ENCODE assay signal across 8 cellular contexts in the genomic region with DNA sequence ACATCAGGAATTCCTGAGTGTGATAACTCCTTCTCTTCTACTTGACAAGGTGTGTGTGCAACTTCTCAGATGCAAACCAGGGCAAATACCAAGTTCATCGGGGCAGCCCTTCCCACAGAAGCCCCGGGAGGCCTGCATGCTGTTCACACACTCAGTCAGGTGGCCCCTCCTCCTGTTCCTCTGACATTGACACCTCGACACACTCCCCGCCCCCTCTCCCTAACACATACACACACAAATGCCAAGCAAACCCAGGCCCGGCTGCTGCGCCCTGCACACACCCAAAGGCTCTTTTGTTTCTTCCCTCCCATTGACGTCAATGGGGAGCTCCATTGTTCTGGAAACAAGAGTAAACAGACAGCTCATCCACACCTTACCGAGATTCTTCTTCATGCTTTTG. TPM values are rescaled to one million over a fixed set of nuclear protein-coding genes. Genes with fewer than 3 reads are reported as not detected.
DNase-seq lines count a peak whose midpoint lies in the region; ATAC-seq, FAIRE-seq and TF ChIP-seq lines count a peak whose summit lies in the region.

No MANE protein-coding gene starts in this region.

- no peak overlapping the region for H3K4ac ChIP-seq in neuronal stem cell (ENCODE audit: low read length)

- no peak for TF ChIP-seq CTCF in endothelial cell of umbilical vein (IDR thresholded peaks at IDR 0.05; ENCODE audit: extremely low read depth in 1 of 2, insufficient read depth in 1 of 2, low read depth in 1 of 2, low read length in 2 of 2)

- intact Hi-C loops in activated CD4-positive, alpha-beta T cell treated with anti-CD3 and anti-CD28 coated beads for 36 hours (cut with DNase I, micrococcal nuclease) = no loop called here
- intact Hi-C loops in endothelial cell of umbilical vein (cut with micrococcal nuclease) = no loop called here

- H3K36me3 Mint-ChIP-seq in activated CD4-positive, alpha-beta T cell treated with anti-CD3 and anti-CD28 coated beads for 36 hours (ENCODE audit: low read depth) = no peaks in the 10 kb centered on the region

- no peak overlapping the region for H3K27ac ChIP-seq in endothelial cell of umbilical vein (ENCODE audit: insufficient read depth, low read depth, low read length)
- no peak overlapping the region for H3K27ac ChIP-seq in neuronal stem cell (replicated peaks; ENCODE audit: low read length)

- H3K4me1 ChIP-seq in endothelial cell of umbilical vein (ENCODE audit: control insufficient read depth, extremely low read depth, insufficient read depth, low read length) (peaks cover 14% of the 10 kb centered on the region), neuronal stem cell (ENCODE audit: control insufficient read depth in 2 of 2, insufficient read depth in 1 of 2, low read depth in 1 of 2, low read length in 2 of 2) (peaks cover 31 to 39% of the 10 kb centered on the region in 2 donors)

- no peak for FAIRE-seq in endothelial cell of umbilical vein (lab: Jason Lieb, UNC)

- TF ChIP-seq POLR2A in endothelial cell of umbilical vein (IDR thresholded peaks at IDR 0.05; ENCODE audit: low read depth, low read length) = no peak

- H3K14ac ChIP-seq in neuronal stem cell (ENCODE audit: low read length) = no peak overlapping the region

- peak; percentile 52 for DNase-seq in activated CD4-positive, alpha-beta T cell treated with anti-CD3 and anti-CD28 coated beads for 36 hours
- DNase-seq in activated CD4-positive, alpha-beta T cell treated with anti-CD3 and anti-CD28 coated beads for 1 hour = no peak
- DNase-seq in SW480 (ENCODE audit: low spot score) = peak; percentile 94
- DNase-seq in endothelial cell of umbilical vein (ENCODE audit: low read depth, low spot score) = peak; percentile 12
- no peak for DNase-seq in neuronal stem cell (ENCODE audit: low spot score)
- no peak for DNase-seq in NCI-H1092 treated with DMSO at 0.1 percent for 48 hours (lab: John Stamatoyannopoulos, UW)
- DNase-seq in NCI-H446 treated with DMSO at 0.1 percent for 48 hours (lab: John Stamatoyannopoulos, UW) = no peak

- no peaks in the 10 kb centered on the region for H3K9me1 ChIP-seq in endothelial cell of umbilical vein (replicated peaks; ENCODE audit: control insufficient read depth, extremely low read depth, insufficient read depth, low read length)

- H4K20me1 ChIP-seq in endothelial cell of umbilical vein (replicated peaks; ENCODE audit: control insufficient read depth, extremely low read depth, insufficient read depth, low read length) = no peaks in the 10 kb centered on the region

- no peak overlapping the region for H4K91ac ChIP-seq in neuronal stem cell (ENCODE audit: low read depth, low read length, poor library complexity)

- H2BK5ac ChIP-seq in neuronal stem cell (ENCODE audit: low read length) = no peak overlapping the region

- no peak overlapping the region for H4K8ac ChIP-seq in neuronal stem cell (ENCODE audit: low read depth, low read length)

- no peak for ATAC-seq in activated CD4-positive, alpha-beta T cell treated with anti-CD3 and anti-CD28 coated beads for 36 hours
- no peak for ATAC-seq in GM21390 (IDR thresholded peaks at IDR 0.05; ENCODE audit: unreplicated experiment)

- no peak overlapping the region for H3K4me2 ChIP-seq in endothelial cell of umbilical vein (ENCODE audit: insufficient read depth, low read length)
- no peak overlapping the region for H3K4me2 ChIP-seq in neuronal stem cell (ENCODE audit: insufficient read depth, low read length, poor library complexity, severe bottlenecking)

- H3K9me3 ChIP-seq in endothelial cell of umbilical vein (replicated peaks; ENCODE audit: control insufficient read depth, insufficient read depth, low read length) (no peaks in the 10 kb centered on the region), neuronal stem cell (replicated peaks in 1 of 2; ENCODE audit: control insufficient read depth in 2 of 2, insufficient read depth in 1 of 2, low read depth in 1 of 2, low read length in 2 of 2) (peaks cover 0 to 2% of the 10 kb centered on the region in 2 donors)

- BruUV-seq in endothelial cell of umbilical vein (replicated peaks; lab: Mats Ljungman, UMichigan) = no TSS peak

- H3K79me1 ChIP-seq in neuronal stem cell (ENCODE audit: low read depth, low read length) = no peaks in the 10 kb centered on the region

- H3K4me3 ChIP-seq in endothelial cell of umbilical vein (replicated peaks in 1 of 3; ENCODE audit: insufficient read depth in 1 of 3, low read depth in 1 of 3, low read length in 3 of 3) (no peak overlapping the region), neuronal stem cell (ENCODE audit: low read length in 2 of 2) (peak overlapping the region in 1 of 2 donors; percentile 90)

- H3K27me3 ChIP-seq in endothelial cell of umbilical vein (ENCODE audit: control insufficient read depth in 2 of 2, insufficient read depth in 2 of 2, low read length in 2 of 2) (no peaks in the 10 kb centered on the region), neuronal stem cell (ENCODE audit: control insufficient read depth in 3 of 3, insufficient read depth in 3 of 3, low read depth in 1 of 3, low read length in 3 of 3) (peaks cover 0 to 4% (median 0%) of the 10 kb centered on the region in 3 experiments)

- dilution Hi-C loops in endothelial cell of umbilical vein (cut with MboI; ENCODE audit: extremely low pct_ligation_motif_present, low sequenced_read_pairs) = no loop called here

- WGBS in neuronal stem cell (ENCODE audit: extremely low coverage in 2 of 2, insufficient read length in 2 of 2, insufficient replicate concordance in 1 of 2), 2 donors = no CpG with 5 or more reads among the region's 8 CpGs

- H3K36me3 ChIP-seq in endothelial cell of umbilical vein (ENCODE audit: control insufficient read depth in 2 of 2, extremely low read depth in 1 of 2, insufficient read depth in 2 of 2, low read length in 2 of 2) = no peaks in the 10 kb centered on the region
- H3K36me3 ChIP-seq in neuronal stem cell (replicated peaks in 1 of 2; ENCODE audit: control insufficient read depth in 2 of 2, insufficient read depth in 2 of 2, low read length in 2 of 2) = no peaks in the 10 kb centered on the region

- H3K4me3 Mint-ChIP-seq in activated CD4-positive, alpha-beta T cell treated with anti-CD3 and anti-CD28 coated beads for 36 hours = peak overlapping the region; percentile 74

- H2AFZ ChIP-seq in endothelial cell of umbilical vein (ENCODE audit: low read depth, low read length) = no peak overlapping the region
- peak overlapping the region; percentile 95 for H2AFZ ChIP-seq in neuronal stem cell (ENCODE audit: low read length)

- no peak overlapping the region for H2BK15ac ChIP-seq in neuronal stem cell (ENCODE audit: low read length)

- H3K18ac ChIP-seq in neuronal stem cell (ENCODE audit: low read length) = no peak overlapping the region

- H3K27ac Mint-ChIP-seq in activated CD4-positive, alpha-beta T cell treated with anti-CD3 and anti-CD28 coated beads for 36 hours = peak overlapping the region; percentile 82

- no peak overlapping the region for H2BK12ac ChIP-seq in neuronal stem cell (ENCODE audit: low read length)

- H2BK120ac ChIP-seq in neuronal stem cell (ENCODE audit: low read depth, low read length) = no peak overlapping the region

- H3K9me3 Mint-ChIP-seq in activated CD4-positive, alpha-beta T cell treated with anti-CD3 and anti-CD28 coated beads for 36 hours (ENCODE audit: low read depth) = no peaks in the 10 kb centered on the region

- H3K9ac ChIP-seq in endothelial cell of umbilical vein (replicated peaks; ENCODE audit: extremely low read depth, insufficient read depth, low read length) (no peak overlapping the region), neuronal stem cell (ENCODE audit: low read depth, low read length, poor library complexity) (no peak overlapping the region)

- H3K79me2 ChIP-seq in endothelial cell of umbilical vein (ENCODE audit: control insufficient read depth, insufficient read depth, low read length) = no peaks in the 10 kb centered on the region

- H3K23ac ChIP-seq in neuronal stem cell (ENCODE audit: low read depth, low read length, poor library complexity) = no peak overlapping the region

- CTCF ChIA-PET in activated CD4-positive, alpha-beta T cell treated with anti-CD3 and anti-CD28 coated beads for 36 hours (lab: Charles Lee) = interaction anchor here (0.6 to 1.2 kb wide), 3 partner anchors 14 to 442 kb away, joined by 3 to 4 read pairs (median 3); no protein-coding TSS in a partner anchor
- CTCF ChIA-PET in endothelial cell of umbilical vein (lab: Charles Lee) = interaction anchor here (0.5 to 6.4 kb wide), 5 partner anchors 15 to 436 kb away, joined by 3 to 39 read pairs (median 4); no protein-coding TSS in a partner anchor

- POLR2A ChIA-PET in activated CD4-positive, alpha-beta T cell treated with anti-CD3 and anti-CD28 coated beads for 36 hours (lab: Charles Lee) = interaction anchor here (1.1 kb wide), 2 partner anchors 149 to 229 kb away, joined by 3 to 4 read pairs; a partner anchor contains a TSS
- POLR2A ChIA-PET in endothelial cell of umbilical vein (lab: Charles Lee) = interaction anchor here (1.4 kb wide), 1 partner anchor 27 kb away, joined by 3 read pairs; no protein-coding TSS in a partner anchor

- H3K27me3 Mint-ChIP-seq in activated CD4-positive, alpha-beta T cell treated with anti-CD3 and anti-CD28 coated beads for 36 hours = no peaks in the 10 kb centered on the region

- peaks cover 28% of the 10 kb centered on the region for H3K4me1 Mint-ChIP-seq in activated CD4-positive, alpha-beta T cell treated with anti-CD3 and anti-CD28 coated beads for 36 hours

- no peak overlapping the region for H2AK5ac ChIP-seq in neuronal stem cell (ENCODE audit: low read depth, low read length)

RNA-seq across cellular contexts. Expression of a gene that starts 1.7 kb away (rescaled TPM):
- total RNA-seq in activated CD4-positive, alpha-beta T cell treated with anti-CD3 and anti-CD28 coated beads for 36 hours = 10 to 100 TPM; 12.2 to 13.5 TPM
- 3.3 and 3.8 TPM in 2 replicates for total RNA-seq in endothelial cell of umbilical vein
- polyA plus RNA-seq in endothelial cell of umbilical vein = 0.60 and 0.86 TPM in 2 replicates
- polyA plus RNA-seq in endothelial cell of umbilical vein (2011; cell fraction: cytosol; rRNA removed) = 0.86 and 1.1 TPM in 2 replicates
- polyA plus RNA-seq in endothelial cell of umbilical vein (2011; cell fraction: nucleus; rRNA removed) = 3.4 and 4.6 TPM in 2 replicates
- 1.3 and 1.7 TPM in 2 replicates for polyA plus RNA-seq in endothelial cell of umbilical vein (2012)
- polyA minus RNA-seq in endothelial cell of umbilical vein = 3.9 and 5.3 TPM in 2 replicates
- 3.7 TPM for polyA minus RNA-seq in endothelial cell of umbilical vein (2011; cell fraction: cytosol; rRNA and poly(A)+ RNA removed)
- 5.0 and 5.8 TPM in 2 replicates for polyA minus RNA-seq in endothelial cell of umbilical vein (2011; cell fraction: nucleus; rRNA and poly(A)+ RNA removed)
- polyA plus RNA-seq in neuronal stem cell (2013, experiment 1 of 2) = 2.4 TPM
- 2.6 TPM for polyA plus RNA-seq in neuronal stem cell (2013, experiment 2 of 2)

RNA-seq across cellular contexts. Expression of a gene that starts 30.2 kb away (rescaled TPM):
- total RNA-seq in activated CD4-positive, alpha-beta T cell treated with anti-CD3 and anti-CD28 coated beads for 36 hours = 1 to 10 TPM; 8.5 to 9.8 TPM
- 15.0 and 15.9 TPM in 2 replicates for total RNA-seq in endothelial cell of umbilical vein
- polyA plus RNA-seq in endothelial cell of umbilical vein = 2.1 and 3.4 TPM in 2 replicates
- 5.9 and 7.1 TPM in 2 replicates for polyA plus RNA-seq in endothelial cell of umbilical vein (2011; cell fraction: cytosol; rRNA removed)
- 7.8 and 9.8 TPM in 2 replicates for polyA plus RNA-seq in endothelial cell of umbilical vein (2011; cell fraction: nucleus; rRNA removed)
- polyA plus RNA-seq in endothelial cell of umbilical vein (2012) = 11.9 and 12.9 TPM in 2 replicates
- polyA minus RNA-seq in endothelial cell of umbilical vein = 4.5 and 7.2 TPM in 2 replicates
- polyA minus RNA-seq in endothelial cell of umbilical vein (2011; cell fraction: cytosol; rRNA and poly(A)+ RNA removed) = 3.9 TPM
- 4.9 and 5.8 TPM in 2 replicates for polyA minus RNA-seq in endothelial cell of umbilical vein (2011; cell fraction: nucleus; rRNA and poly(A)+ RNA removed)
- polyA plus RNA-seq in neuronal stem cell (2013, experiment 1 of 2) = 13.8 TPM
- 14.5 TPM for polyA plus RNA-seq in neuronal stem cell (2013, experiment 2 of 2)

RNA-seq across cellular contexts. Expression of a gene that starts 50.2 kb away (rescaled TPM):
- 1 to 10 TPM; 1.8 to 4.0 TPM for total RNA-seq in activated CD4-positive, alpha-beta T cell treated with anti-CD3 and anti-CD28 coated beads for 36 hours
- 5.1 and 5.4 TPM in 2 replicates for total RNA-seq in endothelial cell of umbilical vein
- 2.2 and 4.3 TPM in 2 replicates for polyA plus RNA-seq in endothelial cell of umbilical vein
- 1.9 and 2.1 TPM in 2 replicates for polyA plus RNA-seq in endothelial cell of umbilical vein (2011; cell fraction: cytosol; rRNA removed)
- 2.3 and 2.8 TPM in 2 replicates for polyA plus RNA-seq in endothelial cell of umbilical vein (2011; cell fraction: nucleus; rRNA removed)
- polyA plus RNA-seq in endothelial cell of umbilical vein (2012) = 0.98 and 1.0 TPM in 2 replicates
- 0.51 and 2.0 TPM in 2 replicates for polyA minus RNA-seq in endothelial cell of umbilical vein
- 2.3 TPM for polyA minus RNA-seq in endothelial cell of umbilical vein (2011; cell fraction: cytosol; rRNA and poly(A)+ RNA removed)
- polyA minus RNA-seq in endothelial cell of umbilical vein (2011; cell fraction: nucleus; rRNA and poly(A)+ RNA removed) = 0.87 TPM in 1 of 2 replicates, not detected in the other
- polyA plus RNA-seq in neuronal stem cell (2013, experiment 1 of 2) = 19.8 TPM
- polyA plus RNA-seq in neuronal stem cell (2013, experiment 2 of 2) = 18.8 TPM

Comparison
In these comparisons a context has a peak if more than half of its experiments do, and no peak if none do; other contexts are left out.
1. DNase-seq: peak in activated CD4-positive, alpha-beta T cell treated with anti-CD3 and anti-CD28 coated beads for 36 hours (single experiment), SW480 (single experiment) and endothelial cell of umbilical vein (single experiment); none in activated CD4-positive, alpha-beta T cell treated with anti-CD3 and anti-CD28 coated beads for 1 hour (single experiment), neuronal stem cell (single experiment), NCI-H1092 treated with DMSO at 0.1 percent for 48 hours (single experiment) and NCI-H446 treated with DMSO at 0.1 percent for 48 hours (single experiment).